In genomic region chr17:78876954-78877517, GRCh38 we compare ENCODE assay signal across 8 cellular contexts. TPM values are rescaled to one million over a fixed set of nuclear protein-coding genes. Genes with fewer than 3 reads are reported as not detected.
DNase-seq lines count a peak whose midpoint lies in the region; ATAC-seq and TF ChIP-seq lines count a peak whose summit lies in the region.
"Not testable (repeated sequence)": the region's sequence is repeated elsewhere in the genome, so short reads cannot be mapped to it uniquely, and the experiment has no call there.

No MANE protein-coding gene starts in this region.

- not testable (repeated sequence) for H2BK15ac ChIP-seq in IMR-90 (ENCODE audit: low read depth, low read length)

- in situ Hi-C loops in IMR-90 (cut with MboI; ENCODE audit: low sequenced_read_pairs): not testable (repeated sequence)

- CTCF ChIA-PET in IMR-90 (lab: Yijun Ruan, JAX): interaction anchor here (0.9 kb wide), 1 partner anchor 95 kb away, joined by 6 read pairs; no protein-coding TSS in a partner anchor
- CTCF ChIA-PET in RWPE1 (lab: Yijun Ruan, JAX): interaction anchor here (0.6 to 1.5 kb wide), 3 partner anchors 11 to 65 kb away, joined by 3 to 4 read pairs (median 4); no protein-coding TSS in a partner anchor

- not testable (repeated sequence) for H3K27me3 Mint-ChIP-seq in chondrocyte (ENCODE audit: low read depth); nephron progenitor cell (ENCODE audit: low read depth, poor library complexity); type B pancreatic cell
- H3K27me3 Mint-ChIP-seq in glutamatergic neuron (ENCODE audit: unreplicated experiment): peaks cover 11% of the 10 kb centered on the region
- H3K27me3 Mint-ChIP-seq in stimulated activated memory B cell treated with anti-CD40 and anti-IgM and Interleukin-4, amounts not matched to agents 10 μg/mL and 1 μg/mL and 100 μg/mL, for 72 hours: peaks cover 44% of the 10 kb centered on the region

- not testable (repeated sequence) for TF ChIP-seq CTCF in IMR-90 (conservative IDR thresholded peaks at IDR 0.05; ENCODE audit: low read depth, low read length); RWPE1 (conservative IDR thresholded peaks at IDR 0.05; ENCODE audit: low read depth); chondrocyte (IDR thresholded peaks at IDR 0.05); glutamatergic neuron (IDR thresholded peaks at IDR 0.05; ENCODE audit: partially characterized antibody, unreplicated experiment); nephron progenitor cell (IDR thresholded peaks at IDR 0.05); type B pancreatic cell (conservative IDR thresholded peaks at IDR 0.05)

- not testable (repeated sequence) for H3K4me3 ChIP-seq in IMR-90 (ENCODE audit: insufficient read depth, low read depth, low read length)

- peaks cover 55% of the 10 kb centered on the region for H3K9me1 ChIP-seq in IMR-90 (ENCODE audit: insufficient read depth, low read length)

- intact Hi-C loops in IMR-90 (cut with micrococcal nuclease): not testable (repeated sequence)

- H3K27ac ChIP-seq in IMR-90 (ENCODE audit: insufficient read depth, low read length): not testable (repeated sequence)
- H3K27ac ChIP-seq in RWPE1: peak overlapping the region; percentile 80

- TF ChIP-seq RAD21 in IMR-90 (IDR thresholded peaks at IDR 0.05; ENCODE audit: low read length): not testable (repeated sequence)

- not testable (repeated sequence) for H3K9me3 ChIP-seq in IMR-90 (ENCODE audit: control insufficient read depth, insufficient read depth, low read length)

- not testable (repeated sequence) for H3K9ac ChIP-seq in IMR-90 (ENCODE audit: low read depth, low read length)

- H3K4ac ChIP-seq in IMR-90 (ENCODE audit: low read depth, low read length): not testable (repeated sequence)

- peak overlapping the region; percentile 65; the same call in 1 of the 2 replicates for H3K23ac ChIP-seq in IMR-90 (ENCODE audit: low read depth, low read length)

- H2BK20ac ChIP-seq in IMR-90 (ENCODE audit: low read depth, low read length): not testable (repeated sequence)

- H2BK120ac ChIP-seq in IMR-90 (ENCODE audit: low read depth, low read length): not testable (repeated sequence)

- POLR2A ChIA-PET in IMR-90 (lab: Charles Lee; ENCODE audit: unreplicated experiment); RWPE1 (lab: Yijun Ruan, JAX; ENCODE audit: low non-redundant PET): not testable (repeated sequence)

- H3K18ac ChIP-seq in IMR-90 (ENCODE audit: low read depth, low read length): not testable (repeated sequence)

- H3K14ac ChIP-seq in IMR-90 (replicated peaks; ENCODE audit: low read depth, low read length): not testable (repeated sequence)

- not testable (repeated sequence) for H4K8ac ChIP-seq in IMR-90 (ENCODE audit: low read depth in 2 of 2, low read length in 2 of 2)

- not testable (repeated sequence) for H4K91ac ChIP-seq in IMR-90 (ENCODE audit: insufficient read depth, low read depth, low read length)

- not testable (repeated sequence) for H3K4me2 ChIP-seq in IMR-90 (ENCODE audit: low read depth, low read length)

- not testable (repeated sequence) for H4K5ac ChIP-seq in IMR-90 (ENCODE audit: low read depth, low read length)

- H2BK5ac ChIP-seq in IMR-90 (ENCODE audit: low read depth, low read length, poor library complexity, severe bottlenecking): not testable (repeated sequence)

- TF ChIP-seq POLR2A in IMR-90 (IDR thresholded peaks at IDR 0.05; ENCODE audit: low read depth, low read length): not testable (repeated sequence)

- H2AK9ac ChIP-seq in IMR-90 (replicated peaks; ENCODE audit: low read depth, low read length, poor library complexity): not testable (repeated sequence)

- H3K4me1 ChIP-seq in IMR-90 (ENCODE audit: control insufficient read depth, insufficient read depth, low read length): peaks cover 40% of the 10 kb centered on the region

- not testable (repeated sequence) for H3K36me3 Mint-ChIP-seq in chondrocyte (ENCODE audit: low read depth); stimulated activated memory B cell treated with anti-CD40 and anti-IgM and Interleukin-4, amounts not matched to agents 10 μg/mL and 1 μg/mL and 100 μg/mL, for 72 hours
- H3K36me3 Mint-ChIP-seq in glutamatergic neuron (ENCODE audit: unreplicated experiment) (peaks cover 11% of the 10 kb centered on the region), nephron progenitor cell (ENCODE audit: low read depth) (peaks cover 18% of the 10 kb centered on the region), type B pancreatic cell (peaks cover 10% of the 10 kb centered on the region)

- peaks cover 23% of the 10 kb centered on the region for H3K36me3 ChIP-seq in IMR-90 (ENCODE audit: control insufficient read depth, insufficient read depth, low read length)

- H4K20me1 ChIP-seq in IMR-90 (ENCODE audit: insufficient read depth, low read length): peaks cover 41% of the 10 kb centered on the region

- ATAC-seq in IMR-90 (ENCODE audit: low read depth); stimulated activated memory B cell treated with anti-CD40 and anti-IgM and Interleukin-4, amounts not matched to agents 10 μg/mL and 1 μg/mL and 100 μg/mL, for 72 hours: not testable (repeated sequence)

- peak overlapping the region; percentile 20; the same call in 1 of the 2 replicates for H2AK5ac ChIP-seq in IMR-90 (ENCODE audit: low read depth, low read length)

- not testable (repeated sequence) for BruUV-seq in IMR-90 (replicated peaks; lab: Mats Ljungman, UMichigan)

- not testable (repeated sequence) for H3K4me3 Mint-ChIP-seq in chondrocyte (ENCODE audit: unreplicated experiment); glutamatergic neuron (ENCODE audit: unreplicated experiment); nephron progenitor cell; stimulated activated memory B cell treated with anti-CD40 and anti-IgM and Interleukin-4, amounts not matched to agents 10 μg/mL and 1 μg/mL and 100 μg/mL, for 72 hours
- peak overlapping the region; percentile 63 for H3K4me3 Mint-ChIP-seq in type B pancreatic cell

- H2AFZ ChIP-seq in IMR-90 (replicated peaks; ENCODE audit: low read length, poor library complexity): not testable (repeated sequence)

- H3K4me1 Mint-ChIP-seq in chondrocyte (ENCODE audit: low read depth) (peaks cover 69% of the 10 kb centered on the region), glutamatergic neuron (ENCODE audit: low read depth, unreplicated experiment) (peaks cover 37% of the 10 kb centered on the region), nephron progenitor cell (peaks cover 72% of the 10 kb centered on the region), type B pancreatic cell (ENCODE audit: unreplicated experiment) (peaks cover 38% of the 10 kb centered on the region)
- H3K4me1 Mint-ChIP-seq in stimulated activated memory B cell treated with anti-CD40 and anti-IgM and Interleukin-4, amounts not matched to agents 10 μg/mL and 1 μg/mL and 100 μg/mL, for 72 hours: peaks cover 33% of the 10 kb centered on the region

- H3K9me3 Mint-ChIP-seq in chondrocyte (ENCODE audit: low read depth); nephron progenitor cell; stimulated activated memory B cell treated with anti-CD40 and anti-IgM and Interleukin-4, amounts not matched to agents 10 μg/mL and 1 μg/mL and 100 μg/mL, for 72 hours; type B pancreatic cell: not testable (repeated sequence)
- peaks cover 12% of the 10 kb centered on the region for H3K9me3 Mint-ChIP-seq in glutamatergic neuron (ENCODE audit: unreplicated experiment)

- H3K27ac Mint-ChIP-seq in chondrocyte (ENCODE audit: unreplicated experiment): peak overlapping the region; percentile 42
- H3K27ac Mint-ChIP-seq in glutamatergic neuron (ENCODE audit: unreplicated experiment): peak overlapping the region; percentile 31
- H3K27ac Mint-ChIP-seq in nephron progenitor cell: peak overlapping the region; percentile 66
- H3K27ac Mint-ChIP-seq in stimulated activated memory B cell treated with anti-CD40 and anti-IgM and Interleukin-4, amounts not matched to agents 10 μg/mL and 1 μg/mL and 100 μg/mL, for 72 hours: peak overlapping the region; percentile 8
- H3K27ac Mint-ChIP-seq in type B pancreatic cell: peak overlapping the region; percentile 73

- DNase-seq in DMS 273 (lab: John Stamatoyannopoulos, UW; ENCODE audit: unreplicated experiment): peak; percentile 48
- DNase-seq in IMR-90; RWPE1 (ENCODE audit: low spot score); chondrocyte (ENCODE audit: low spot score); glutamatergic neuron; nephron progenitor cell; type B pancreatic cell (ENCODE audit: extremely low spot score, unreplicated experiment): not testable (repeated sequence)

- H3K79me1 ChIP-seq in IMR-90 (ENCODE audit: low read depth in 1 of 2, low read length in 2 of 2): peaks cover 41 to 90% of the 10 kb centered on the region in 2 experiments

- 100% methylated on average over 2 of the region's 8 CpGs; no CpG with 5 or more reads in 1 of the 2 experiments for WGBS in IMR-90 (ENCODE audit: extremely low coverage in 2 of 2, insufficient read length in 1 of 2), 2 experiments

- H3K27me3 ChIP-seq in IMR-90 (ENCODE audit: control insufficient read depth, insufficient read depth, low read length): not testable (repeated sequence)

- dilution Hi-C loops in IMR-90 (cut with HindIII; ENCODE audit: low sequenced_read_pairs, unreplicated experiment): not testable (repeated sequence)

- H3K56ac ChIP-seq in IMR-90 (ENCODE audit: extremely low read depth, insufficient read depth, low read length): not testable (repeated sequence)

RNA-seq across cellular contexts. Expression of gene CEP295NL, which starts 26.0 kb away (rescaled TPM):
- total RNA-seq in IMR-90 (2012; rRNA removed) (0.56 and 0.72 TPM in 2 replicates), chondrocyte (0.67 to 2.3 TPM (median 1.3 TPM) in 3 replicates), glutamatergic neuron (ENCODE audit: unreplicated experiment) (6.4 TPM), type B pancreatic cell (ENCODE audit: low replicate concordance) (3.8 and 4.4 TPM in 2 replicates)
- 0.11 and 0.31 TPM in 2 replicates for polyA plus RNA-seq in IMR-90 (2012; rRNA removed)
- polyA plus RNA-seq in IMR-90 (2012; cell fraction: cytosol; rRNA removed): 0.09 and 0.15 TPM in 2 replicates
- 1.1 and 1.2 TPM in 2 replicates for polyA plus RNA-seq in IMR-90 (2012; cell fraction: nucleus; rRNA removed; ENCODE audit: low replicate concordance)

RNA-seq across cellular contexts. Expression of gene USP36, which starts 36.4 kb away (rescaled TPM):
- 28.3 and 30.6 TPM in 2 replicates for total RNA-seq in IMR-90 (2012; rRNA removed)
- polyA plus RNA-seq in IMR-90 (2012; rRNA removed): 38.3 and 39.7 TPM in 2 replicates
- 21.7 and 22.5 TPM in 2 replicates for polyA plus RNA-seq in IMR-90 (2012; cell fraction: cytosol; rRNA removed)
- 135 and 196 TPM in 2 replicates for polyA plus RNA-seq in IMR-90 (2012; cell fraction: nucleus; rRNA removed; ENCODE audit: low replicate concordance)
- 45.1 to 51.2 TPM (median 49.6 TPM) in 3 replicates for total RNA-seq in chondrocyte
- total RNA-seq in glutamatergic neuron (ENCODE audit: unreplicated experiment): 45.3 TPM
- total RNA-seq in type B pancreatic cell (ENCODE audit: low replicate concordance): 53.4 and 58.6 TPM in 2 replicates

RNA-seq across cellular contexts. Expression of gene TIMP2, which starts 48.2 kb away (rescaled TPM):
- total RNA-seq in IMR-90 (2012; rRNA removed): 43.9 and 48.6 TPM in 2 replicates
- polyA plus RNA-seq in IMR-90 (2012; rRNA removed): 352 and 416 TPM in 2 replicates
- 411 and 495 TPM in 2 replicates for polyA plus RNA-seq in IMR-90 (2012; cell fraction: cytosol; rRNA removed)
- polyA plus RNA-seq in IMR-90 (2012; cell fraction: nucleus; rRNA removed; ENCODE audit: low replicate concordance): 193 and 240 TPM in 2 replicates
- 429 to 540 TPM (median 535 TPM) in 3 replicates for total RNA-seq in chondrocyte
- 121 TPM for total RNA-seq in glutamatergic neuron (ENCODE audit: unreplicated experiment)
- 125 and 192 TPM in 2 replicates for total RNA-seq in type B pancreatic cell (ENCODE audit: low replicate concordance)

Comparison
In these comparisons a context has a peak if more than half of its experiments do, and no peak if none do; other contexts are left out.
1. H3K27ac Mint-ChIP-seq: peak in every context shown above with its lines; median percentile 73 in type B pancreatic cell; 66 in nephron progenitor cell; 42 in chondrocyte; 31 in glutamatergic neuron; 8 in stimulated activated memory B cell treated with anti-CD40 and anti-IgM and Interleukin-4, amounts not matched to agents 10 μg/mL and 1 μg/mL and 100 μg/mL, for 72 hours.